Comparison of ENCODE assay signal across 8 cellular contexts in the genomic region with DNA sequence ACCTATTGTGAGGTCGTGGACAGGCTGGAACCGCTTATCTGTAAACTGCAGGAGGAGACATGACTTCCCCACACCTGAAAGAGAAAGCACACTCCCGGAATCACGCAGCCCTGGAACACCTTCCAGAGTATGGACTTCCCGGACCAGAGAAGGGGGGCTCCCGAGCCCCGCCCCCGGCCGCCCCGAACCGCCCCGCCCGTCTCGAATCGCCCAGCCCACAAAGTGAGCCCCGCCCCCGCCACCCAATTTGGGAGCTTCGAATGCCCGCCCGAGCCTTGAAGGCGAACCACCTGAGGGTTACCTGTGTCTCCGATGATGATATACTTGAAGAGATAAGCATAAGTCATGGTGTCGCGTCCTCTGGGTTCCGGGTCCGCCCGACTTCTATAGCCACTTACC. TPM values are rescaled to one million over a fixed set of nuclear protein-coding genes. Genes with fewer than 3 reads are reported as not detected.
A peak's percentile ranks its signal among the peaks of the same experiment; 100 is the strongest.
DNase-seq lines count a peak whose midpoint lies in the region; ATAC-seq and TF ChIP-seq lines count a peak whose summit lies in the region.

No MANE protein-coding gene starts in this region.

- H3K4me1 Mint-ChIP-seq in IgD-negative memory B cell (peaks cover 16 to 33% (median 20%) of the 10 kb centered on the region in 3 donors), endodermal cell (peaks cover 13% of the 10 kb centered on the region)
- peaks cover 40% of the 10 kb centered on the region for H3K4me1 Mint-ChIP-seq in activated CD4-positive, alpha-beta T cell treated with anti-CD3 and anti-CD28 coated beads, Interleukin-2, amount 10 ng/mL, durations not matched to agents 7 days and 5 days
- H3K4me1 Mint-ChIP-seq in stimulated activated naive CD8-positive, alpha-beta T cell treated with anti-CD3 and anti-CD28 coated beads, Interleukin-15, Interleukin-2, amounts not matched to agents 100 ng/mL and 50 ng/mL, for 24 hours (ENCODE audit: low read depth), result peaks cover 35% of the 10 kb centered on the region

- H3K27ac Mint-ChIP-seq in IgD-negative memory B cell (peak overlapping the region; percentile 84 to 99 (median 99)), endodermal cell (peak overlapping the region; percentile 96)
- H3K27ac Mint-ChIP-seq in activated CD4-positive, alpha-beta T cell treated with anti-CD3 and anti-CD28 coated beads, Interleukin-2, amount 10 ng/mL, durations not matched to agents 7 days and 5 days, result peak overlapping the region; percentile 99
- peak overlapping the region; percentile 100 for H3K27ac Mint-ChIP-seq in stimulated activated naive CD8-positive, alpha-beta T cell treated with anti-CD3 and anti-CD28 coated beads, Interleukin-15, Interleukin-2, amounts not matched to agents 100 ng/mL and 50 ng/mL, for 24 hours

- POLR2A ChIA-PET in activated CD4-positive, alpha-beta T cell treated with anti-CD3 and anti-CD28 coated beads, Interleukin-2, amount 10 ng/mL, durations not matched to agents 7 days and 5 days (lab: Charles Lee), result interaction anchor here (0.6 kb wide), 2 partner anchors 18 to 215 kb away, joined by 3 read pairs; no protein-coding TSS in a partner anchor

- peak overlapping the region; percentile 100 for H3K4me3 ChIP-seq in AG09309 (ENCODE audit: control insufficient read depth, low read depth, low read length)
- H3K4me3 ChIP-seq in endodermal cell (ENCODE audit: low read length), result peak overlapping the region; percentile 95
- H3K4me3 ChIP-seq in muscle layer of colon (ENCODE audit: low read depth in 1 of 2, low read length in 2 of 2), result peak overlapping the region; percentile 65 to 84

- H3K36me3 ChIP-seq in endodermal cell (ENCODE audit: control insufficient read depth, insufficient read depth, low read length) (peaks cover 31% of the 10 kb centered on the region), muscle layer of colon (ENCODE audit: insufficient read depth, low read length) (peaks cover 4% of the 10 kb centered on the region)

- peaks cover 5% of the 10 kb centered on the region for H3K4me1 ChIP-seq in endodermal cell (ENCODE audit: control insufficient read depth, insufficient read depth, low read length)
- H3K4me1 ChIP-seq in muscle layer of colon (ENCODE audit: insufficient read depth, low read length), result peaks cover 20% of the 10 kb centered on the region

- no peak for TF ChIP-seq CTCF in AG09309 (IDR thresholded peaks at IDR 0.05; ENCODE audit: control insufficient read depth, insufficient read depth, low read depth, low read length, missing control alignments)
- TF ChIP-seq CTCF in endodermal cell (conservative IDR thresholded peaks at IDR 0.05), result no peak

- H3K27me3 ChIP-seq in endodermal cell (ENCODE audit: control insufficient read depth, insufficient read depth, low read length, poor library complexity, severe bottlenecking) (no peaks in the 10 kb centered on the region), muscle layer of colon (ENCODE audit: control insufficient read depth in 1 of 2, insufficient read depth in 2 of 2, low read length in 2 of 2) (no peaks in the 10 kb centered on the region)

- ATAC-seq in GM19035 (IDR thresholded peaks at IDR 0.05; ENCODE audit: unreplicated experiment), result peak; percentile 39

- H3K27ac ChIP-seq in endodermal cell (ENCODE audit: low read depth, low read length) (no peak overlapping the region), muscle layer of colon (ENCODE audit: low read depth, low read length) (peak overlapping the region; percentile 79)

- H3K9ac ChIP-seq in endodermal cell (ENCODE audit: extremely low read depth, low read length, poor library complexity, severe bottlenecking) (peak overlapping the region; percentile 63), muscle layer of colon (ENCODE audit: low read length) (peak overlapping the region; percentile 73)

- no peaks in the 10 kb centered on the region for H3K9me3 Mint-ChIP-seq in IgD-negative memory B cell
- no peaks in the 10 kb centered on the region for H3K9me3 Mint-ChIP-seq in activated CD4-positive, alpha-beta T cell treated with anti-CD3 and anti-CD28 coated beads, Interleukin-2, amount 10 ng/mL, durations not matched to agents 7 days and 5 days
- H3K9me3 Mint-ChIP-seq in endodermal cell, result no peaks in the 10 kb centered on the region
- no peaks in the 10 kb centered on the region for H3K9me3 Mint-ChIP-seq in stimulated activated naive CD8-positive, alpha-beta T cell treated with anti-CD3 and anti-CD28 coated beads, Interleukin-15, Interleukin-2, amounts not matched to agents 100 ng/mL and 50 ng/mL, for 24 hours

- no peaks in the 10 kb centered on the region for H3K9me3 ChIP-seq in endodermal cell (ENCODE audit: control insufficient read depth, low read length)
- H3K9me3 ChIP-seq in muscle layer of colon (ENCODE audit: low read length), result no peaks in the 10 kb centered on the region

- H3K27me3 Mint-ChIP-seq in IgD-negative memory B cell, result no peaks in the 10 kb centered on the region
- no peaks in the 10 kb centered on the region for H3K27me3 Mint-ChIP-seq in activated CD4-positive, alpha-beta T cell treated with anti-CD3 and anti-CD28 coated beads, Interleukin-2, amount 10 ng/mL, durations not matched to agents 7 days and 5 days
- H3K27me3 Mint-ChIP-seq in endodermal cell (ENCODE audit: insufficient read depth), result no peaks in the 10 kb centered on the region
- H3K27me3 Mint-ChIP-seq in stimulated activated naive CD8-positive, alpha-beta T cell treated with anti-CD3 and anti-CD28 coated beads, Interleukin-15, Interleukin-2, amounts not matched to agents 100 ng/mL and 50 ng/mL, for 24 hours, result no peaks in the 10 kb centered on the region

- CTCF ChIA-PET in activated CD4-positive, alpha-beta T cell treated with anti-CD3 and anti-CD28 coated beads, Interleukin-2, amount 10 ng/mL, durations not matched to agents 7 days and 5 days (lab: Charles Lee), result interaction anchor here (0.6 to 4.0 kb wide), 11 partner anchors 12 to 49 kb away, joined by 3 to 36 read pairs (median 6); partner anchors contain the start of genes CHD8, METTL3 and SALL2

- H3K4me3 Mint-ChIP-seq in IgD-negative memory B cell, result peak overlapping the region; percentile 93 to 100 (median 99)
- H3K4me3 Mint-ChIP-seq in activated CD4-positive, alpha-beta T cell treated with anti-CD3 and anti-CD28 coated beads, Interleukin-2, amount 10 ng/mL, durations not matched to agents 7 days and 5 days, result peak overlapping the region; percentile 99
- peak overlapping the region; percentile 100 for H3K4me3 Mint-ChIP-seq in endodermal cell
- H3K4me3 Mint-ChIP-seq in stimulated activated naive CD8-positive, alpha-beta T cell treated with anti-CD3 and anti-CD28 coated beads, Interleukin-15, Interleukin-2, amounts not matched to agents 100 ng/mL and 50 ng/mL, for 24 hours, result peak overlapping the region; percentile 100

- WGBS in endodermal cell (ENCODE audit: insufficient coverage in 1 of 2, insufficient read length in 1 of 2), 2 experiments, result 0 to 3% methylated on average over 7 to 27 of the region's 27 CpGs

- H3K36me3 Mint-ChIP-seq in IgD-negative memory B cell, result no peaks in the 10 kb centered on the region
- peaks cover 26% of the 10 kb centered on the region for H3K36me3 Mint-ChIP-seq in activated CD4-positive, alpha-beta T cell treated with anti-CD3 and anti-CD28 coated beads, Interleukin-2, amount 10 ng/mL, durations not matched to agents 7 days and 5 days (ENCODE audit: low read depth)
- peaks cover 31% of the 10 kb centered on the region for H3K36me3 Mint-ChIP-seq in endodermal cell (ENCODE audit: low read depth)
- H3K36me3 Mint-ChIP-seq in stimulated activated naive CD8-positive, alpha-beta T cell treated with anti-CD3 and anti-CD28 coated beads, Interleukin-15, Interleukin-2, amounts not matched to agents 100 ng/mL and 50 ng/mL, for 24 hours (ENCODE audit: low read depth), result peaks cover 42% of the 10 kb centered on the region

- no peak for DNase-seq in AG09309 (ENCODE audit: low read depth)
- no peak for DNase-seq in activated CD4-positive, alpha-beta T cell treated with anti-CD3 and anti-CD28 coated beads, Interleukin-2, amount 10 ng/mL, durations not matched to agents 7 days and 5 days
- no peak for DNase-seq in endodermal cell
- DNase-seq in NCI-H187 treated with DMSO at 0.1 percent for 48 hours (lab: John Stamatoyannopoulos, UW), result no peak

RNA-seq across cellular contexts. Expression of gene RAB2B, which starts 0.2 kb away (rescaled TPM):
- polyA plus RNA-seq in IgD-negative memory B cell, result 8.2 TPM
- 10 to 100 TPM; 23.3 to 23.8 TPM for total RNA-seq in activated CD4-positive, alpha-beta T cell treated with anti-CD3 and anti-CD28 coated beads, Interleukin-2, amount 10 ng/mL, durations not matched to agents 7 days and 5 days
- 10 to 100 TPM; 41.2 to 42.9 TPM for total RNA-seq in endodermal cell
- 33.2 TPM for polyA plus RNA-seq in endodermal cell (2013, experiment 1 of 2)
- 30.2 TPM for polyA plus RNA-seq in endodermal cell (2013, experiment 2 of 2)

RNA-seq across cellular contexts. Expression of gene TOX4, which starts 0.5 kb away (rescaled TPM):
- polyA plus RNA-seq in IgD-negative memory B cell, result 91.0 TPM
- 10 to 100 TPM; 78.0 to 83.1 TPM for total RNA-seq in activated CD4-positive, alpha-beta T cell treated with anti-CD3 and anti-CD28 coated beads, Interleukin-2, amount 10 ng/mL, durations not matched to agents 7 days and 5 days
- total RNA-seq in endodermal cell, result 10 to 100 TPM; 60.0 to 61.5 TPM
- polyA plus RNA-seq in endodermal cell (2013, experiment 1 of 2), result 46.4 TPM
- 40.8 TPM for polyA plus RNA-seq in endodermal cell (2013, experiment 2 of 2)

RNA-seq across cellular contexts. Expression of gene CHD8, which starts 20.6 kb away (rescaled TPM):
- polyA plus RNA-seq in IgD-negative memory B cell, result 44.4 TPM
- total RNA-seq in activated CD4-positive, alpha-beta T cell treated with anti-CD3 and anti-CD28 coated beads, Interleukin-2, amount 10 ng/mL, durations not matched to agents 7 days and 5 days, result 100 to 1,000 TPM; 123 to 127 TPM
- total RNA-seq in endodermal cell, result 100 to 1,000 TPM; 126 to 130 TPM
- polyA plus RNA-seq in endodermal cell (2013, experiment 1 of 2), result 67.1 TPM
- polyA plus RNA-seq in endodermal cell (2013, experiment 2 of 2), result 65.9 TPM

RNA-seq across cellular contexts. Expression of gene METTL3, which starts 34.6 kb away (rescaled TPM):
- polyA plus RNA-seq in IgD-negative memory B cell, result 20.6 TPM
- 10 to 100 TPM; 80.2 to 81.4 TPM for total RNA-seq in activated CD4-positive, alpha-beta T cell treated with anti-CD3 and anti-CD28 coated beads, Interleukin-2, amount 10 ng/mL, durations not matched to agents 7 days and 5 days
- 10 to 100 TPM; 63.2 to 64.7 TPM for total RNA-seq in endodermal cell
- polyA plus RNA-seq in endodermal cell (2013, experiment 1 of 2), result 69.5 TPM
- polyA plus RNA-seq in endodermal cell (2013, experiment 2 of 2), result 62.7 TPM

RNA-seq across cellular contexts. Expression of gene SALL2, which starts 49.6 kb away (rescaled TPM):
- 0.34 TPM for polyA plus RNA-seq in IgD-negative memory B cell
- 1 to 10 TPM; 1.9 to 2.2 TPM for total RNA-seq in activated CD4-positive, alpha-beta T cell treated with anti-CD3 and anti-CD28 coated beads, Interleukin-2, amount 10 ng/mL, durations not matched to agents 7 days and 5 days
- 100 to 1,000 TPM in 1 of 2 donors, 10 to 100 TPM in 1; 78.6 to 120 TPM for total RNA-seq in endodermal cell
- 153 TPM for polyA plus RNA-seq in endodermal cell (2013, experiment 1 of 2)
- polyA plus RNA-seq in endodermal cell (2013, experiment 2 of 2), result 133 TPM
